ENCODE assay signal across 8 cellular contexts in the genomic region with DNA sequence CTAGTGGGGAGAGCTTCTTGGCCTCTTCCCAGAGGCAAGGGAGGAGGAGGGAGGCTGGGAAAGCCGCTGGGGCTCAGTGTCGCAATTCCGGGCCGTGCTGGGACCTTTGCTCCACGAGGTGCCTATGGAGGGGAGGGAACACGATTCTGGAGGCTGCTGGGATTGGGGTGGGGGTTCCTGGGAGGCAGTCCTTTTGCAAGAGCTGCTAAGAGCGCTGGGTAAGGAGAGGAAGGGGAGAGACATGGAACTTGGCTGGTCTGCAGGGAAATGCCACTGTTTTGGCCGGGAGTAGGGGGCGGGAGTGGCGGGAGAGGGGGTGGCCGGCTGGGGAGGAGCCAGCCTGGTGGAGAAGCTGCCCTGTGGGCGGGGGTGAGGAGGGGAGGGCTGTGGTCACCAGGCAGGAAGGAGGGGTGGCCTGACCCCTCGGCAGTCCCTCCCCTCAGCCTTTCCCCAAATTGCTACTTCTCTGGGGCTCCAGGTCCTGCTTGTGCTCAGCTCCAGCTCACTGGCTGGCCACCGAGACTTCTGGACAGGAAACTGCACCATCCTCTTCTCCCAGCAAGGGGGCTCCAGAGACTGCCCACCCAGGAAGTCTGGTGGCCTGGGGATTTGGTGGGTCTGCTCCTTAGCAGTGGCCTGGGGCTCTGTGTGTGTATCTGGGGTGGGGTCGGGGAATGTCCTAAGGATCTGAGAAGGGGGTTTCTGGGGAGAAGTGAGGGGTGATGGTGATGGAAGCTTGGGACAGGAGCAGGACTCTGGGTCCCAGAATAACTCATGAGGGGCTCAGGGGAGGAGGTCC. TPM values are rescaled to one million over a fixed set of nuclear protein-coding genes. Genes with fewer than 3 reads are reported as not detected.
DNase-seq lines count a peak whose midpoint lies in the region; ATAC-seq and TF ChIP-seq lines count a peak whose summit lies in the region.

Gene NR1H3, plus strand, starts transcription at position 479 of the 799 bp plus-strand sequence. CDS start 1,221 bp downstream, outside the sequence.

- H3K9me3 Mint-ChIP-seq in WTC11: no peaks in the 10 kb centered on the region

- peak; percentile 50 for DNase-seq in BE2C
- DNase-seq in HEK293T (ENCODE audit: extremely low spot score): peak; percentile 51
- DNase-seq in WTC11 (ENCODE audit: low spot score): peak; percentile 82
- peak; percentile 58 for DNase-seq in glomerular visceral epithelial cell (ENCODE audit: extremely low spot score)
- no peak for DNase-seq in omental fat pad (ENCODE audit: low spot score)
- no peak for DNase-seq in T-helper 9 cell
- DNase-seq in effector CD8-positive, alpha-beta T cell (lab: John Stamatoyannopoulos, UW): no peak

- H3K4me3 ChIP-seq in BE2C (ENCODE audit: low read depth, low read length): no peak within 1 kb of the TSS

- H3K27ac Mint-ChIP-seq in WTC11: peak within 1 kb of the TSS; percentile 81

- no peaks in the 10 kb centered on the region for H3K36me3 ChIP-seq in BE2C

- TF ChIP-seq CTCF in BE2C (IDR thresholded peaks at IDR 0.05; ENCODE audit: low read depth, low read length) (peak; percentile 53), WTC11 (IDR thresholded peaks at IDR 0.05) (peak; percentile 21; the same call in 1 of the 2 replicates), omental fat pad (IDR thresholded peaks at IDR 0.05) (no peak)

- CTCF ChIA-PET in HEK293T (lab: Yijun Ruan, JAX): interaction anchor here (0.6 to 2.8 kb wide), 5 partner anchors 9 to 97 kb away, joined by 3 to 25 read pairs (median 6); partner anchors contain the start of gene ACP2
- CTCF ChIA-PET in WTC11 (lab: Charles Lee): interaction anchor here (0.6 to 6.0 kb wide), 31 partner anchors 8 to 309 kb away, joined by 3 to 120 read pairs (median 5); partner anchors contain the start of genes ACP2, ARFGAP2, CELF1 and DDB2

- no peaks in the 10 kb centered on the region for H3K36me3 Mint-ChIP-seq in WTC11

- H3K27me3 Mint-ChIP-seq in WTC11 (ENCODE audit: low read depth): no peaks in the 10 kb centered on the region

- H3K4me1 ChIP-seq in BE2C: peaks cover 3% of the 10 kb centered on the region

- peak; percentile 78 for ATAC-seq in WTC11
- ATAC-seq in omental fat pad (ENCODE audit: low FRiP score): peak; percentile 70
- no peak for ATAC-seq in HG03196 (IDR thresholded peaks at IDR 0.05; ENCODE audit: unreplicated experiment)

- H3K4me3 Mint-ChIP-seq in WTC11: peak within 1 kb of the TSS; percentile 62

- POLR2A ChIA-PET in HEK293T (lab: Yijun Ruan, JAX): interaction anchor here (1.1 to 3.2 kb wide), 3 partner anchors 9 to 44 kb away, joined by 4 to 10 read pairs (median 4); partner anchors contain the start of genes ACP2 and DDB2
- POLR2A ChIA-PET in WTC11 (lab: Charles Lee): interaction anchor here (0.6 to 3.6 kb wide), 12 partner anchors 9 to 896 kb away, joined by 3 to 44 read pairs (median 4); partner anchors contain the start of genes ACP2, DDB2 and PACSIN3

- no peaks in the 10 kb centered on the region for H3K27me3 ChIP-seq in BE2C

- H3K4me1 Mint-ChIP-seq in WTC11: peaks cover 24% of the 10 kb centered on the region

- H3K9me3 ChIP-seq in BE2C: no peaks in the 10 kb centered on the region

TF ChIP-seq in HEK293T, 16 proteins besides CTCF, POLR2A, EP300 and RAD21:
- TF ChIP-seq CTBP1 (IDR thresholded peaks at IDR 0.05; ENCODE audit: borderline replicate concordance) (no peak), ZNF384 (IDR thresholded peaks at IDR 0.05) (no peak), HDGF (IDR thresholded peaks at IDR 0.05; ENCODE audit: borderline replicate concordance) (no peak), L3MBTL2 (conservative IDR thresholded peaks at IDR 0.05) (no peak), NFRKB (IDR thresholded peaks at IDR 0.05) (no peak), ELF4 (IDR thresholded peaks at IDR 0.05) (no peak), BHLHE40 (IDR thresholded peaks at IDR 0.05; ENCODE audit: borderline replicate concordance) (no peak), SP1 (IDR thresholded peaks at IDR 0.05) (no peak), TARDBP (IDR thresholded peaks at IDR 0.05) (no peak), FOXM1 (IDR thresholded peaks at IDR 0.05; ENCODE audit: borderline replicate concordance) (no peak), SUZ12 (IDR thresholded peaks at IDR 0.05) (no peak), ARNT (IDR thresholded peaks at IDR 0.05) (no peak), FOXK2 (IDR thresholded peaks at IDR 0.05) (no peak), LEF1 (IDR thresholded peaks at IDR 0.05; ENCODE audit: borderline replicate concordance) (no peak), FOXA1 (IDR thresholded peaks at IDR 0.05) (no peak), PKNOX1 (IDR thresholded peaks at IDR 0.05) (no peak)

TF ChIP-seq in WTC11, 78 proteins besides CTCF, POLR2A, EP300 and RAD21 (continues in another document):
- no peak for TF ChIP-seq ZNF232 (CRISPR knock-in tag; IDR thresholded peaks at IDR 0.05)
- TF ChIP-seq ZNF423 (CRISPR knock-in tag; IDR thresholded peaks at IDR 0.05): peak; percentile 24; the same call in 1 of the 2 replicates
- no peak for TF ChIP-seq ZSCAN18 (CRISPR knock-in tag; IDR thresholded peaks at IDR 0.05)
- no peak for TF ChIP-seq HMGXB4 (CRISPR knock-in tag; IDR thresholded peaks at IDR 0.05)
- TF ChIP-seq ZNF396 (CRISPR knock-in tag; IDR thresholded peaks at IDR 0.05; ENCODE audit: borderline replicate concordance): no peak
- TF ChIP-seq, protein P1, sequence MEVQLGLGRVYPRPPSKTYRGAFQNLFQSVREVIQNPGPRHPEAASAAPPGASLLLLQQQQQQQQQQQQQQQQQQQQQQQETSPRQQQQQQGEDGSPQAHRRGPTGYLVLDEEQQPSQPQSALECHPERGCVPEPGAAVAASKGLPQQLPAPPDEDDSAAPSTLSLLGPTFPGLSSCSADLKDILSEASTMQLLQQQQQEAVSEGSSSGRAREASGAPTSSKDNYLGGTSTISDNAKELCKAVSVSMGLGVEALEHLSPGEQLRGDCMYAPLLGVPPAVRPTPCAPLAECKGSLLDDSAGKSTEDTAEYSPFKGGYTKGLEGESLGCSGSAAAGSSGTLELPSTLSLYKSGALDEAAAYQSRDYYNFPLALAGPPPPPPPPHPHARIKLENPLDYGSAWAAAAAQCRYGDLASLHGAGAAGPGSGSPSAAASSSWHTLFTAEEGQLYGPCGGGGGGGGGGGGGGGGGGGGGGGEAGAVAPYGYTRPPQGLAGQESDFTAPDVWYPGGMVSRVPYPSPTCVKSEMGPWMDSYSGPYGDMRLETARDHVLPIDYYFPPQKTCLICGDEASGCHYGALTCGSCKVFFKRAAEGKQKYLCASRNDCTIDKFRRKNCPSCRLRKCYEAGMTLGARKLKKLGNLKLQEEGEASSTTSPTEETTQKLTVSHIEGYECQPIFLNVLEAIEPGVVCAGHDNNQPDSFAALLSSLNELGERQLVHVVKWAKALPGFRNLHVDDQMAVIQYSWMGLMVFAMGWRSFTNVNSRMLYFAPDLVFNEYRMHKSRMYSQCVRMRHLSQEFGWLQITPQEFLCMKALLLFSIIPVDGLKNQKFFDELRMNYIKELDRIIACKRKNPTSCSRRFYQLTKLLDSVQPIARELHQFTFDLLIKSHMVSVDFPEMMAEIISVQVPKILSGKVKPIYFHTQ (CRISPR knock-in tag; IDR thresholded peaks at IDR 0.05): no peak
- peak; percentile 36; the same call in 1 of the 2 replicates for TF ChIP-seq MAX (CRISPR knock-in tag; IDR thresholded peaks at IDR 0.05)
- no peak for TF ChIP-seq NR3C1 (CRISPR knock-in tag; conservative IDR thresholded peaks at IDR 0.05; ENCODE audit: low read depth)
- TF ChIP-seq, protein P2, sequence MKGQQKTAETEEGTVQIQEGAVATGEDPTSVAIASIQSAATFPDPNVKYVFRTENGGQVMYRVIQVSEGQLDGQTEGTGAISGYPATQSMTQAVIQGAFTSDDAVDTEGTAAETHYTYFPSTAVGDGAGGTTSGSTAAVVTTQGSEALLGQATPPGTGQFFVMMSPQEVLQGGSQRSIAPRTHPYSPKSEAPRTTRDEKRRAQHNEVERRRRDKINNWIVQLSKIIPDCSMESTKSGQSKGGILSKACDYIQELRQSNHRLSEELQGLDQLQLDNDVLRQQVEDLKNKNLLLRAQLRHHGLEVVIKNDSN (CRISPR knock-in tag; IDR thresholded peaks at IDR 0.05): no peak

RNA-seq across cellular contexts. Expression of gene NR1H3, which starts in this region (rescaled TPM):
- polyA plus RNA-seq in BE2C (2012; ENCODE audit: insufficient read depth, insufficient read length, low read depth): 5.2 TPM
- total RNA-seq in WTC11 (2021) (26.3 to 31.1 TPM (median 29.9 TPM) in 3 replicates), omental fat pad (100 to 1,000 TPM in 2 of 4 donors, 10 to 100 TPM in 2; 68.6 to 228 (median 100) TPM)

Comparison
In these comparisons a context has a peak if more than half of its experiments do, and no peak if none do; other contexts are left out.
1. DNase-seq: peak in BE2C (single experiment), HEK293T (single experiment), WTC11 (single experiment) and glomerular visceral epithelial cell (single experiment); none in omental fat pad (single experiment), T-helper 9 cell (single experiment) and effector CD8-positive, alpha-beta T cell (single experiment).
2. CTCF ChIP-seq: peak in BE2C (single experiment) and WTC11 (single experiment); none in omental fat pad (0 of 3).